ENCODE assay signal across 11 cellular contexts in the genomic region with DNA sequence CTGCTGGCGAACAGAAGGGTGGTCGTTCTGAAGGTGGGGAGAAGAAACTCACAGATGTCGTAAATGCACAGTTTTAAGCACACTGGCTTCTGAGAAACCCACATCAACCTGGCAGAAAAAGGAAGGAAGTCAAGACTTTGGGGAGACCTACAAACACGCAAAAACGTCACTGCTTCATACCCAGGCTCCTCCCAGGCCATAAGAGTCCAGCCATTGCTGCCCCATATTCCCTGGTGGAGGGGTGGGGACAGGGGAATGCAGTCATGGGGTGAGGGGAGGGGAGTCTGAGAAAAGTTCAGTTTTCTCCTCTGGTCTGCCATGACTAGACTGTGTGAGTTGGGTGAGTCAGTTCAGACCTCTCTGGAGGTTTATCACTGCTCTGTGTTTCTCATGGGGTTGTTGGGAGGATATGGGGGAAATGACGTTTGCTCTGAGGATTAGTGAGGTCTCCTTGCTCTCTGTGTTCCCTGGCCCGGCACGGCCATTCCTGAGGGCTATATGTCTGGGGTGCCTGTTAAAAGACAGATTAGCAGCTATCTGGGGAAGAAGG.
DNase-seq lines count a peak whose midpoint lies in the region; ATAC-seq and TF ChIP-seq lines count a peak whose summit lies in the region.
"Had no signal": no experiment of that assay in that cellular context is flagged by ENCODE, and none has a peak within 500 bp of the region (broad histone marks: within the 10 kb centered on the region; RNA-seq: fewer than 3 reads in every experiment).

No MANE protein-coding gene starts in this region.

- peaks cover 0 to 7% (median 0%) of the 10 kb centered on the region in 7 donors for H3K9me3 Mint-ChIP-seq in CD14-positive monocyte
- H3K9me3 Mint-ChIP-seq in activated T-helper 17 cell treated with anti-CD3 and anti-CD28 coated beads, Interleukin-2, amount 50 U/mL, for 72 hours, result no peaks in the 10 kb centered on the region

- intact Hi-C loops in CD14-positive monocyte (cut with micrococcal nuclease), result no loop called here
- intact Hi-C loops in left lung (cut with DNase I), result no loop called here
- intact Hi-C loops in lower leg skin (cut with DNase I; ENCODE audit: low total_unique reads), result no loop called here

- TF ChIP-seq POLR2A in lower leg skin (IDR thresholded peaks at IDR 0.05), result no peak

- H3K4me3 Mint-ChIP-seq in CD14-positive monocyte, result peak overlapping the region in 1 of 2 donors; percentile 43
- H3K4me3 Mint-ChIP-seq in activated T-helper 17 cell treated with anti-CD3 and anti-CD28 coated beads, Interleukin-2, amount 50 U/mL, for 72 hours, result no peak overlapping the region

- H3K4me1 ChIP-seq in left lung, result peaks cover 0 to 13% of the 10 kb centered on the region in 2 donors
- no peaks in the 10 kb centered on the region for H3K4me1 ChIP-seq in MM.1S (ENCODE audit: low read length)

- H3K4me3 ChIP-seq in left lung (no peak overlapping the region), lower leg skin (ENCODE audit: low read depth, poor library complexity, severe bottlenecking) (no peak overlapping the region), MM.1S (ENCODE audit: low read length) (no peak overlapping the region)

- H3K9me2 ChIP-seq in MM.1S (replicated peaks; ENCODE audit: insufficient read depth, low read length), result no peaks in the 10 kb centered on the region

- no peak overlapping the region for H3K4me2 ChIP-seq in MM.1S (ENCODE audit: low read depth, low read length)

- peaks cover 33% of the 10 kb centered on the region for H3K4me1 Mint-ChIP-seq in CD14-positive monocyte
- no peaks in the 10 kb centered on the region for H3K4me1 Mint-ChIP-seq in activated T-helper 17 cell treated with anti-CD3 and anti-CD28 coated beads, Interleukin-2, amount 50 U/mL, for 72 hours

- DNase-seq in CD14-positive monocyte (ENCODE audit: low spot score) (peak; percentile 66), HCEC 1CT (peak; percentile 55), left lung (no peak), lower leg skin (ENCODE audit: low spot score in 2 of 2) (no peak), MM.1S (no peak)
- DNase-seq: effector memory CD4-positive, alpha-beta T cell; midbrain; NCI-H446 treated with DMSO at 0.1 percent for 48 hours had no signal

- peaks cover 0 to 3% of the 10 kb centered on the region in 2 donors for H3K36me3 Mint-ChIP-seq in CD14-positive monocyte
- H3K36me3 Mint-ChIP-seq in activated T-helper 17 cell treated with anti-CD3 and anti-CD28 coated beads, Interleukin-2, amount 50 U/mL, for 72 hours (ENCODE audit: low read depth), result no peaks in the 10 kb centered on the region

- peak overlapping the region in 5 of 7 donors; percentile 4 to 84 (median 51) for H3K27ac Mint-ChIP-seq in CD14-positive monocyte
- peak overlapping the region; percentile 10 for H3K27ac Mint-ChIP-seq in activated T-helper 17 cell treated with anti-CD3 and anti-CD28 coated beads, Interleukin-2, amount 50 U/mL, for 72 hours

- ATAC-seq in activated T-helper 17 cell treated with anti-CD3 and anti-CD28 coated beads, Interleukin-2, amount 50 U/mL, for 72 hours (replicated peaks), result peak; percentile 65
- ATAC-seq in left lung (peak; percentile 17), GM21381 (IDR thresholded peaks at IDR 0.05; ENCODE audit: unreplicated experiment) (no peak), HG03025 (IDR thresholded peaks at IDR 0.05; ENCODE audit: low FRiP score, unreplicated experiment) (no peak)

- H2AFZ ChIP-seq in MM.1S (ENCODE audit: low read length), result no peak overlapping the region

- H3K27ac ChIP-seq in left lung (no peak overlapping the region), MM.1S (ENCODE audit: low read length) (no peak overlapping the region)

- H3K9me3 ChIP-seq in left lung (no peaks in the 10 kb centered on the region), MM.1S (replicated peaks; ENCODE audit: insufficient read depth, low read length) (no peaks in the 10 kb centered on the region)

- WGBS in lower leg skin, 2 donors, result 63 to 70% methylated on average over 8 of the region's 8 CpGs

- H3K36me3 ChIP-seq in left lung, result no peaks in the 10 kb centered on the region
- no peaks in the 10 kb centered on the region for H3K36me3 ChIP-seq in MM.1S (replicated peaks; ENCODE audit: insufficient read depth, low read length)

- no peaks in the 10 kb centered on the region for H3K79me2 ChIP-seq in MM.1S (ENCODE audit: low read length)

- H4K20me1 ChIP-seq in MM.1S (ENCODE audit: insufficient read depth, low read length), result no peaks in the 10 kb centered on the region

- H3F3A ChIP-seq in MM.1S (ENCODE audit: insufficient read depth, low read length), result no peaks in the 10 kb centered on the region

- H3K27me3 Mint-ChIP-seq in CD14-positive monocyte (ENCODE audit: low read depth in 3 of 3), result peaks cover 40 to 73% (median 67%) of the 10 kb centered on the region in 3 donors
- no peaks in the 10 kb centered on the region for H3K27me3 Mint-ChIP-seq in activated T-helper 17 cell treated with anti-CD3 and anti-CD28 coated beads, Interleukin-2, amount 50 U/mL, for 72 hours

- peaks cover 0 to 1% of the 10 kb centered on the region in 2 donors for H3K27me3 ChIP-seq in left lung
- no peaks in the 10 kb centered on the region for H3K27me3 ChIP-seq in MM.1S (replicated peaks; ENCODE audit: insufficient read depth, low read length)

- TF ChIP-seq CTCF in CD14-positive monocyte (IDR thresholded peaks at IDR 0.05) (no peak), left lung (IDR thresholded peaks at IDR 0.05) (no peak), lower leg skin (IDR thresholded peaks at IDR 0.05) (no peak), MM.1S (IDR thresholded peaks at IDR 0.05; ENCODE audit: low read length) (no peak)

- no peak overlapping the region for H3K9ac ChIP-seq in MM.1S (ENCODE audit: low read length)

Comparison
In these comparisons a context has a peak if more than half of its experiments do, and no peak if none do; other contexts are left out.
1. DNase-seq: peak in CD14-positive monocyte (single experiment) and HCEC 1CT (single experiment); none in left lung (0 of 2), lower leg skin (0 of 2) and MM.1S (single experiment).
2. ATAC-seq: peak in activated T-helper 17 cell treated with anti-CD3 and anti-CD28 coated beads, Interleukin-2, amount 50 U/mL, for 72 hours (single experiment) and left lung (single experiment); none in GM21381 (single experiment) and HG03025 (single experiment).